ENCODE assay signal across 24 cellular contexts in the genomic region with DNA sequence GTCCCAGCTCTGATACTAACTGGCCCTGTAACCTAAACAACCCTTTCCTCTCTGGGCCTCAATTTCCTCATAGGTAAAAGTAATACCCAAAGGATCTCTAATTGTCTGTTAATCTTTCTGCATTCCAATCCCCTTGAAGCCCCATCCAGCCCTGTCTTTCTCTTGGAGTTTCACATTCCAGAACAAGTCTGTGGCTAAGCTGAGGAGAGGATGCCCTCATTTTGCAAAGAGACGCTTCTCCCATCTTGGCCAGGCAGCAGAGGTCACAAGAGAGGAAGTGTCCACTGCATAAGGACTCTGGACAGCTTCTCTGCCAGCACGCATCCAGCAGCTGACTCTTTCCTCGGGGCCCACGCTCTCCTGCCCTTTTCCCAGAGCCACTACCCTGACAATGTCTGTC.
DNase-seq lines count a peak whose midpoint lies in the region; ATAC-seq and TF ChIP-seq lines count a peak whose summit lies in the region.
"Had no signal": no experiment of that assay in that cellular context is flagged by ENCODE, and none has a peak within 500 bp of the region (broad histone marks: within the 10 kb centered on the region; RNA-seq: fewer than 3 reads in every experiment).

No MANE protein-coding gene starts in this region.

- TF ChIP-seq CTCF in AG10803 (conservative IDR thresholded peaks at IDR 0.05; ENCODE audit: low read length) (no peak), IMR-90 (conservative IDR thresholded peaks at IDR 0.05; ENCODE audit: low read depth, low read length) (no peak), omental fat pad (IDR thresholded peaks at IDR 0.05) (no peak)

- dilution Hi-C loops in IMR-90 (cut with HindIII; ENCODE audit: low sequenced_read_pairs, unreplicated experiment) = no loop called here

- H3K4me1 ChIP-seq in IMR-90 (ENCODE audit: control insufficient read depth, insufficient read depth, low read length) = no peaks in the 10 kb centered on the region; the same call in 1 of the 2 replicates
- H3K4me1 ChIP-seq: SJSA1 had no signal

- H4K91ac ChIP-seq in IMR-90 (ENCODE audit: insufficient read depth, low read depth, low read length) = no peak overlapping the region

- H2BK5ac ChIP-seq in IMR-90 (ENCODE audit: low read depth, low read length, poor library complexity, severe bottlenecking) = no peak overlapping the region

- no peak for TF ChIP-seq POLR2A in IMR-90 (IDR thresholded peaks at IDR 0.05; ENCODE audit: low read depth, low read length)

- no peak overlapping the region for H3K14ac ChIP-seq in IMR-90 (replicated peaks; ENCODE audit: low read depth, low read length)

- H3K4me3 ChIP-seq in AG10803 (ENCODE audit: low read length) (no peak overlapping the region), IMR-90 (ENCODE audit: insufficient read depth, low read depth, low read length) (no peak overlapping the region)
- H3K4me3 ChIP-seq: SJSA1 had no signal

- no peak overlapping the region for H2BK120ac ChIP-seq in IMR-90 (ENCODE audit: low read depth, low read length)

- no peaks in the 10 kb centered on the region for H3K9me3 ChIP-seq in IMR-90 (ENCODE audit: control insufficient read depth, insufficient read depth, low read length)
- H3K9me3 ChIP-seq: SJSA1 had no signal

- no peaks in the 10 kb centered on the region for H3K27me3 ChIP-seq in IMR-90 (ENCODE audit: control insufficient read depth, insufficient read depth, low read length)
- H3K27me3 ChIP-seq: SJSA1 had no signal

- ATAC-seq in IMR-90 (ENCODE audit: low read depth) (peak; percentile 85), omental fat pad (ENCODE audit: low FRiP score) (no peak)

- H3K9ac ChIP-seq in IMR-90 (ENCODE audit: low read depth, low read length) = no peak overlapping the region
- H3K9ac ChIP-seq: KMS-11 had no signal

- WGBS in IMR-90 (ENCODE audit: extremely low coverage in 2 of 2, insufficient read length in 1 of 2), 2 experiments = 94% methylated on average over 3 of the region's 4 CpGs; no CpG with 5 or more reads in 1 of the 2 experiments

- TF ChIP-seq RAD21 in IMR-90 (IDR thresholded peaks at IDR 0.05; ENCODE audit: low read length) = no peak

- CTCF ChIA-PET in IMR-90 (lab: Yijun Ruan, JAX) = no interaction called here

- no peak overlapping the region for H2AK5ac ChIP-seq in IMR-90 (ENCODE audit: low read depth, low read length)

- H3K56ac ChIP-seq in IMR-90 (ENCODE audit: extremely low read depth, insufficient read depth, low read length) = no peak overlapping the region

- peaks cover 6% of the 10 kb centered on the region for H3K36me3 ChIP-seq in IMR-90 (ENCODE audit: control insufficient read depth, insufficient read depth, low read length)
- H3K36me3 ChIP-seq: SJSA1 had no signal

- H3K18ac ChIP-seq in IMR-90 (ENCODE audit: low read depth, low read length) = no peak overlapping the region

- H4K8ac ChIP-seq in IMR-90 (ENCODE audit: low read depth in 2 of 2, low read length in 2 of 2) = no peak overlapping the region

- H3K79me1 ChIP-seq in IMR-90 (ENCODE audit: low read depth in 1 of 2, low read length in 2 of 2) = no peaks in the 10 kb centered on the region

- intact Hi-C loops in IMR-90 (cut with micrococcal nuclease) (no loop called here), posterior vena cava (cut with DNase I) (no loop called here)

- H2AK9ac ChIP-seq in IMR-90 (replicated peaks; ENCODE audit: low read depth, low read length, poor library complexity) = no peak overlapping the region

- H4K5ac ChIP-seq in IMR-90 (ENCODE audit: low read depth, low read length) = no peak overlapping the region

- H2AFZ ChIP-seq in IMR-90 (replicated peaks; ENCODE audit: low read length, poor library complexity) = no peak overlapping the region

- no peak overlapping the region for H3K4ac ChIP-seq in IMR-90 (ENCODE audit: low read depth, low read length)

- H3K27ac ChIP-seq in IMR-90 (ENCODE audit: insufficient read depth, low read length) = no peak overlapping the region
- H3K27ac ChIP-seq: KMS-11, SJSA1 had no signal

- DNase-seq in AG10803 (ENCODE audit: low read depth) (peak; percentile 17), IMR-90 (peak; percentile 8), islet precursor cell (peak; percentile 73), posterior vena cava (ENCODE audit: low spot score) (peak; percentile 25), NCI-H774 (lab: John Stamatoyannopoulos, UW) (no peak), omental fat pad (ENCODE audit: low spot score) (no peak)
- no peak for DNase-seq in activated CD8-positive, alpha-beta memory T cell treated with anti-CD3 and anti-CD28 coated beads, Interleukin-2, amount 50 U/mL, for 4 hours
- DNase-seq: 8988T; ACHN; C1 segment of cervical spinal cord; CD4-positive, alpha-beta memory T cell; COR-L47; DMS53; H9; MM.1S; NCI-H2029; NCI-H446; NCI-H524 treated with DMSO at 0.1 percent for 48 hours; NCI-H82; NK-92 treated with Interleukin-12 subunit alpha and Interleukin-12 subunit beta, amount 100 ng/mL, for 24 hours; Right ventricle myocardium superior; RPMI8226 had no signal

- no peaks in the 10 kb centered on the region for H4K20me1 ChIP-seq in IMR-90 (ENCODE audit: insufficient read depth, low read length)

- in situ Hi-C loops in IMR-90 (cut with MboI; ENCODE audit: low sequenced_read_pairs) = no loop called here

- H3K23ac ChIP-seq in IMR-90 (ENCODE audit: low read depth, low read length) = no peak overlapping the region

- H3K9me1 ChIP-seq in IMR-90 (ENCODE audit: insufficient read depth, low read length) = no peaks in the 10 kb centered on the region; the same call in 1 of the 2 replicates

- H3K4me2 ChIP-seq in IMR-90 (ENCODE audit: low read depth, low read length) = no peak overlapping the region
- H3K4me2 ChIP-seq: KMS-11 had no signal

- no peak overlapping the region for H2BK20ac ChIP-seq in IMR-90 (ENCODE audit: low read depth, low read length)

- POLR2A ChIA-PET in IMR-90 (lab: Charles Lee; ENCODE audit: unreplicated experiment) = no interaction called here

- no TSS peak for BruUV-seq in IMR-90 (replicated peaks; lab: Mats Ljungman, UMichigan)

- H2BK15ac ChIP-seq in IMR-90 (ENCODE audit: low read depth, low read length) = no peak overlapping the region

TF ChIP-seq in IMR-90, 13 proteins besides CTCF, POLR2A, EP300 and RAD21:
- no peak for TF ChIP-seq NFE2L2 (IDR thresholded peaks at IDR 0.05; ENCODE audit: low read depth, low read length)
- TF ChIP-seq MAFK (IDR thresholded peaks at IDR 0.05; ENCODE audit: low read depth, low read length) = no peak

Comparison
In these comparisons a context has a peak if more than half of its experiments do, and no peak if none do; other contexts are left out.
1. DNase-seq: peak in AG10803 (single experiment), IMR-90 (single experiment), islet precursor cell (single experiment) and posterior vena cava (single experiment); none in NCI-H774 (single experiment), activated CD8-positive, alpha-beta memory T cell treated with anti-CD3 and anti-CD28 coated beads, Interleukin-2, amount 50 U/mL, for 4 hours (single experiment) and omental fat pad (single experiment).